Comparison of ENCODE assay signal across 9 cellular contexts in genomic region chr16:61616088-61616487, GRCh38.
"Had no signal": no experiment of that assay in that cellular context is flagged by ENCODE, and none has a peak within 500 bp of the region (broad histone marks: within the 10 kb centered on the region; RNA-seq: fewer than 3 reads in every experiment).

No MANE protein-coding gene starts in this region.

- H2AFZ ChIP-seq: GM23248 had no signal

- H3K4me3 Mint-ChIP-seq: H9, IgD-negative memory B cell had no signal

- H3K27me3 Mint-ChIP-seq: IgD-negative memory B cell had no signal

- H3K9me3 Mint-ChIP-seq: H9 had no signal

- H3K36me3 Mint-ChIP-seq: IgD-negative memory B cell had no signal

- FAIRE-seq: H54 had no signal

- H3K9ac ChIP-seq: GM23248 had no signal

- DNase-seq: GM23248, GOT3, H9, HCEC 1CT, Kasumi-1, KG1 had no signal

- H3K4me3 ChIP-seq: GM23248 had no signal

- H3K27ac ChIP-seq: GM23248, HL-60 had no signal

- H3K27ac Mint-ChIP-seq: H9, IgD-negative memory B cell had no signal
